22 cellular contexts compared by ENCODE assay signal in genomic region chr20:18400460-18400859, GRCh38.
"Had no signal": no experiment of that assay in that cellular context is flagged by ENCODE, and none has a peak within 500 bp of the region (broad histone marks: within the 10 kb centered on the region; RNA-seq: fewer than 3 reads in every experiment).

No MANE protein-coding gene starts in this region.

- H3K27ac Mint-ChIP-seq: dendritic cell treated with granulocyte-macrophage colony-stimulating factor and Interleukin-4, amounts not matched to agents 40 ng/mL and 50 ng/mL, for 4 days; effector memory CD8-positive, alpha-beta T cell; endodermal cell; memory B cell; naive B cell had no signal

- H3K27me3 ChIP-seq: colonic mucosa, esophagus muscularis mucosa, gastrocnemius medialis, heart right ventricle, left lung had no signal

- H3K4me3 Mint-ChIP-seq: dendritic cell treated with granulocyte-macrophage colony-stimulating factor and Interleukin-4, amounts not matched to agents 40 ng/mL and 50 ng/mL, for 4 days; effector memory CD8-positive, alpha-beta T cell; endodermal cell; memory B cell had no signal

- H3K27me3 Mint-ChIP-seq: dendritic cell treated with granulocyte-macrophage colony-stimulating factor and Interleukin-4, amounts not matched to agents 40 ng/mL and 50 ng/mL, for 4 days; effector memory CD8-positive, alpha-beta T cell; memory B cell; naive B cell had no signal

- ATAC-seq: effector memory CD8-positive, alpha-beta T cell; gastrocnemius medialis; heart right ventricle; left cardiac atrium; left lung; left ventricle myocardium superior; lower lobe of right lung had no signal

- DNase-seq: colonic mucosa; cortex of kidney; effector CD8-positive, alpha-beta T cell; effector memory CD8-positive, alpha-beta T cell; endodermal cell; foreskin melanocyte; gastrocnemius medialis; glutamatergic neuron; head of caudate nucleus; heart right ventricle; hippocampal formation; left cardiac atrium; left lung; left ventricle myocardium superior; lower lobe of right lung; mesendoderm; midbrain; naive B cell had no signal

- H3K4me1 ChIP-seq: colonic mucosa, esophagus muscularis mucosa, gastrocnemius medialis, left lung, lower lobe of right lung had no signal

- H3K9me3 Mint-ChIP-seq: effector memory CD8-positive, alpha-beta T cell had no signal

- H3K27ac ChIP-seq: colonic mucosa, epithelial cell of prostate, esophagus muscularis mucosa, gastrocnemius medialis, heart right ventricle, left lung, lower lobe of right lung had no signal
